Comparison of ENCODE assay signal across 8 cellular contexts in genomic region chr5:168747987-168748777, GRCh38.
DNase-seq lines count a peak whose midpoint lies in the region; ATAC-seq lines count a peak whose summit lies in the region.

No MANE protein-coding gene starts in this region.

- ATAC-seq in HG02798 (IDR thresholded peaks at IDR 0.05; ENCODE audit: poor library complexity, unreplicated experiment), result peak; percentile 69

- DNase-seq in DMS 273 (lab: John Stamatoyannopoulos, UW; ENCODE audit: unreplicated experiment), result peak; percentile 81
- DNase-seq in DMS 273 treated with DMSO at 0.1 percent for 48 hours (lab: John Stamatoyannopoulos, UW), result no peak
- DNase-seq in NCI-H748 treated with DMSO at 0.1 percent for 48 hours (lab: John Stamatoyannopoulos, UW), result peak; percentile 15
- DNase-seq in activated naive CD4-positive, alpha-beta T cell treated with anti-CD3 and anti-CD28 coated beads, Interleukin-2, amount 50 U/mL, for 16 hours, result peak; percentile 21
- DNase-seq in iPS-NIHi11 (ENCODE audit: low spot score), result peak; percentile 89
- peak; percentile 43 to 48 for DNase-seq in stimulated activated CD8-positive, alpha-beta memory T cell treated with anti-CD3 and anti-CD28 coated beads, Interleukin-15, amount 100 ng/mL, for 48 hours (ENCODE audit: low read depth in 2 of 2)
- DNase-seq in DMS79 (lab: John Stamatoyannopoulos, UW), result no peak

Comparison
In these comparisons a context has a peak if more than half of its experiments do, and no peak if none do; other contexts are left out.
1. DNase-seq: peak in DMS 273 (single experiment), NCI-H748 treated with DMSO at 0.1 percent for 48 hours (single experiment), activated naive CD4-positive, alpha-beta T cell treated with anti-CD3 and anti-CD28 coated beads, Interleukin-2, amount 50 U/mL, for 16 hours (single experiment), iPS-NIHi11 (single experiment) and stimulated activated CD8-positive, alpha-beta memory T cell treated with anti-CD3 and anti-CD28 coated beads, Interleukin-15, amount 100 ng/mL, for 48 hours (2 of 2); none in DMS 273 treated with DMSO at 0.1 percent for 48 hours (single experiment) and DMS79 (single experiment).